ENCODE assay signal across 21 cellular contexts in genomic region chr19:31294189-31294588, GRCh38. TPM values are rescaled to one million over a fixed set of nuclear protein-coding genes. Genes with fewer than 3 reads are reported as not detected.
"Had no signal": no experiment of that assay in that cellular context is flagged by ENCODE, and none has a peak within 500 bp of the region (broad histone marks: within the 10 kb centered on the region; RNA-seq: fewer than 3 reads in every experiment).

No MANE protein-coding gene starts in this region.

- H3K27me3 ChIP-seq: colonic mucosa, foreskin keratinocyte, heart left ventricle, ovary, right atrium auricular region, tibial artery had no signal

- H3K4me1 Mint-ChIP-seq: endodermal cell; naive thymus-derived CD8-positive, alpha-beta T cell; stimulated activated effector memory CD8-positive, alpha-beta T cell treated with anti-CD3 and anti-CD28 coated beads, Interleukin-12 subunit alpha, Interleukin-12 subunit beta, amount 100 ng/mL, for 72 hours had no signal

- H3K9me3 Mint-ChIP-seq: endodermal cell; stimulated activated effector memory CD8-positive, alpha-beta T cell treated with anti-CD3 and anti-CD28 coated beads, Interleukin-12 subunit alpha, Interleukin-12 subunit beta, amount 100 ng/mL, for 72 hours; stimulated activated naive CD8-positive, alpha-beta T cell treated with anti-CD3 and anti-CD28 coated beads, Interleukin-15, Interleukin-2, amounts not matched to agents 100 ng/mL and 50 ng/mL, for 24 hours had no signal

- H3K36me3 Mint-ChIP-seq: naive thymus-derived CD8-positive, alpha-beta T cell; stimulated activated effector memory CD8-positive, alpha-beta T cell treated with anti-CD3 and anti-CD28 coated beads, Interleukin-12 subunit alpha, Interleukin-12 subunit beta, amount 100 ng/mL, for 72 hours had no signal

- FAIRE-seq: endothelial cell of umbilical vein had no signal

- H3K4me3 ChIP-seq: colonic mucosa, heart left ventricle, mucosa of descending colon, ovary, right atrium auricular region, smooth muscle cell, tibial artery had no signal

- H3K27ac Mint-ChIP-seq: endodermal cell; naive thymus-derived CD8-positive, alpha-beta T cell; stimulated activated effector memory CD8-positive, alpha-beta T cell treated with anti-CD3 and anti-CD28 coated beads, Interleukin-12 subunit alpha, Interleukin-12 subunit beta, amount 100 ng/mL, for 72 hours; stimulated activated naive CD8-positive, alpha-beta T cell treated with anti-CD3 and anti-CD28 coated beads, Interleukin-15, Interleukin-2, amounts not matched to agents 100 ng/mL and 50 ng/mL, for 24 hours had no signal

- H3K36me3 ChIP-seq: colonic mucosa, heart left ventricle, ovary, right atrium auricular region, tibial artery had no signal

- DNase-seq: colonic mucosa; dermis blood vessel endothelial cell; endodermal cell; erythroblast; foreskin keratinocyte; heart left ventricle; hippocampal formation; left colon; mucosa of descending colon; naive thymus-derived CD8-positive, alpha-beta T cell; nucleus accumbens; ovary; stimulated activated CD4-positive, alpha-beta T cell treated with anti-CD3 and anti-CD28 coated beads, Interleukin-4, amount 100 ng/mL, for 1 hour; stimulated activated CD8-positive, alpha-beta memory T cell treated with anti-CD3 and anti-CD28 coated beads, Interleukin-4, amount 100 ng/mL, for 48 hours; tibial artery had no signal

- H3K27ac ChIP-seq: colonic mucosa, foreskin keratinocyte, heart left ventricle, ovary, right atrium auricular region, tibial artery had no signal

- H3K27me3 Mint-ChIP-seq: stimulated activated naive CD8-positive, alpha-beta T cell treated with anti-CD3 and anti-CD28 coated beads, Interleukin-15, Interleukin-2, amounts not matched to agents 100 ng/mL and 50 ng/mL, for 24 hours had no signal

- H3K4me3 Mint-ChIP-seq: endodermal cell; naive thymus-derived CD8-positive, alpha-beta T cell; neural crest cell; stimulated activated effector memory CD8-positive, alpha-beta T cell treated with anti-CD3 and anti-CD28 coated beads, Interleukin-12 subunit alpha, Interleukin-12 subunit beta, amount 100 ng/mL, for 72 hours; stimulated activated naive CD8-positive, alpha-beta T cell treated with anti-CD3 and anti-CD28 coated beads, Interleukin-15, Interleukin-2, amounts not matched to agents 100 ng/mL and 50 ng/mL, for 24 hours had no signal

- H3K4me2 ChIP-seq: smooth muscle cell had no signal

- H3K9me3 ChIP-seq: colonic mucosa, heart left ventricle, mucosa of descending colon, ovary, right atrium auricular region, tibial artery had no signal

- ATAC-seq: foreskin keratinocyte; left colon; mucosa of descending colon; naive thymus-derived CD8-positive, alpha-beta T cell; stimulated activated effector memory CD8-positive, alpha-beta T cell treated with anti-CD3 and anti-CD28 coated beads, Interleukin-12 subunit alpha, Interleukin-12 subunit beta, amount 100 ng/mL, for 72 hours had no signal

- H3K4me1 ChIP-seq: colonic mucosa, foreskin keratinocyte, right atrium auricular region, tibial artery had no signal

RNA-seq across cellular contexts. Expression of gene TSHZ3, which starts 55.0 kb away (rescaled TPM):
- total RNA-seq: naive thymus-derived CD8-positive, alpha-beta T cell had no signal
